8 cellular contexts compared by ENCODE assay signal in the genomic region with DNA sequence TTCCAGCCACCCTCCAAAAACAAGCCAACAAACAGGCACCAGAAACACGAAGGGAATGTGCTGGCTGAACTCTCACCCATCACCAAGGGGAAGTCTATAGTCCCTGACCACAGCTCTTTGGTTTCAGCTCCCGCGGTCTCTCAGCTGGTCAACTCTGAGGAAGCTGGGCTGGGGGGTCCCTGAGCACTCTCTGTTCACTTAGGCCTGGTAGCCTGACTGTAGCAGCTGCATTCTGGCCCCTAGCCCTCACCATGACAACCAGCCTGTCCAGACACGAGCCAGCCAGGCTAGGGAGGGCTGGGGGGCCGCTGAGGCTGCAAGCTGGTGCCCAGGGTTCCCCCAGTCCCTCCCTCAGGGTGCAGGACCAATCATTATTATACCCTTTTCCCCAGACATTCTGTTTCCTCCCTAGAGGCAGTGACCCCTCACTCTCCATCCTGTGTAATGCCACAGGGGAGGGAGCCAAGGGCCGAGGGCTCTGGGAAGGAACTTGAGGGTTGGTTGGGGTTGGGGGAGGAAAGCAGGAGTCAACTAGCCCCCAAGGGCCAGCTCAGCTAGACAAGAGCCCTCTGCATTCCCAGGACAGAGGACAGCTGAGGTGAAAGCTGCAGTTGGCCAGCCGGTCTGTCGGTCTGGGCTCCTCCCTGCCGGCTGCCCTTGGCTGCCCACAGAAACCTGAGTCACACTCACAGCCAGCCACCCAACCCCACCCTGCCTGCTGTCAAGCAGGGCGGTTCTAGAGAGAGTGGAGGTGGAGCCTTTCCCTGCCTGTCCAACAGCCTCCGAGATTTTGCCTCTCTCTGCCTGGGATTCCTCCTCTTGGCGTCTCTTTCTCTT. TPM values are rescaled to one million over a fixed set of nuclear protein-coding genes. Genes with fewer than 3 reads are reported as not detected.
DNase-seq lines count a peak whose midpoint lies in the region; ATAC-seq and TF ChIP-seq lines count a peak whose summit lies in the region.

No MANE protein-coding gene starts in this region.

- H3K4me3 ChIP-seq in colonic mucosa: peak overlapping the region; percentile 1

- H3K4me1 Mint-ChIP-seq in activated CD4-positive, alpha-beta T cell treated with anti-CD3 and anti-CD28 coated beads for 36 hours: peaks cover 69% of the 10 kb centered on the region

- no peaks in the 10 kb centered on the region for H3K27me3 ChIP-seq in colonic mucosa

- no peaks in the 10 kb centered on the region for H3K36me3 ChIP-seq in colonic mucosa

- TF ChIP-seq CTCF in AG09319 (IDR thresholded peaks at IDR 0.05; ENCODE audit: low read depth, low read length) (no peak), colonic mucosa (IDR thresholded peaks at IDR 0.05) (no peak)

- H3K9me3 Mint-ChIP-seq in activated CD4-positive, alpha-beta T cell treated with anti-CD3 and anti-CD28 coated beads for 36 hours (ENCODE audit: low read depth): no peaks in the 10 kb centered on the region

- intact Hi-C loops in activated CD4-positive, alpha-beta T cell treated with anti-CD3 and anti-CD28 coated beads for 36 hours (cut with DNase I, micrococcal nuclease): loop anchor here in 1 of 2 experiments (5.0 kb wide), 1 partner anchor 1327 kb away; no protein-coding TSS in a partner anchor
- intact Hi-C loops in colonic mucosa (cut with DNase I): loop anchor here (5.0 to 10.0 kb wide), 2 partner anchors 37 to 134 kb away; no protein-coding TSS in a partner anchor

- peak overlapping the region; percentile 92 for H3K27ac Mint-ChIP-seq in activated CD4-positive, alpha-beta T cell treated with anti-CD3 and anti-CD28 coated beads for 36 hours

- peak overlapping the region; percentile 95 for H3K4me3 Mint-ChIP-seq in activated CD4-positive, alpha-beta T cell treated with anti-CD3 and anti-CD28 coated beads for 36 hours

- CTCF ChIA-PET in activated CD4-positive, alpha-beta T cell treated with anti-CD3 and anti-CD28 coated beads for 36 hours (lab: Charles Lee): interaction anchor here (0.5 to 3.9 kb wide), 27 partner anchors 11 to 270 kb away, joined by 3 to 65 read pairs (median 5); a partner anchor contains a TSS

- H3K27ac ChIP-seq in colonic mucosa: peak overlapping the region; percentile 94

- ATAC-seq in GM19025 (IDR thresholded peaks at IDR 0.05; ENCODE audit: low read depth, unreplicated experiment) (peak; percentile 34), HG03354 (IDR thresholded peaks at IDR 0.05; ENCODE audit: poor library complexity, severe bottlenecking, unreplicated experiment) (peak; percentile 55)
- peak; percentile 61 for ATAC-seq in activated CD4-positive, alpha-beta T cell treated with anti-CD3 and anti-CD28 coated beads for 36 hours

- no peaks in the 10 kb centered on the region for H3K9me3 ChIP-seq in colonic mucosa

- peak overlapping the region; percentile 49 to 95 for H3K9ac ChIP-seq in colonic mucosa (ENCODE audit: low read depth in 2 of 2, low read length in 2 of 2)

- no peaks in the 10 kb centered on the region for H3K27me3 Mint-ChIP-seq in activated CD4-positive, alpha-beta T cell treated with anti-CD3 and anti-CD28 coated beads for 36 hours

- peaks cover 16% of the 10 kb centered on the region for H3K4me1 ChIP-seq in colonic mucosa

- POLR2A ChIA-PET in activated CD4-positive, alpha-beta T cell treated with anti-CD3 and anti-CD28 coated beads for 36 hours (lab: Charles Lee): interaction anchor here (0.6 to 2.2 kb wide), 11 partner anchors 9 to 668 kb away, joined by 3 to 34 read pairs (median 4); a partner anchor contains a TSS

- H3K36me3 Mint-ChIP-seq in activated CD4-positive, alpha-beta T cell treated with anti-CD3 and anti-CD28 coated beads for 36 hours (ENCODE audit: low read depth): peaks cover 2% of the 10 kb centered on the region

- DNase-seq in AG09319 (ENCODE audit: extremely low read depth, low read depth) (peak; percentile 82), NCI-H460 (ENCODE audit: extremely low read depth, low read depth) (peak; percentile 88), colonic mucosa (peak; percentile 93), left kidney (ENCODE audit: low read depth, low spot score) (peak; percentile 98)
- DNase-seq in activated CD4-positive, alpha-beta T cell treated with anti-CD3 and anti-CD28 coated beads for 36 hours: peak; percentile 89
- peak; percentile 74 to 76 for DNase-seq in stimulated activated CD4-positive, alpha-beta T cell treated with anti-CD3 and anti-CD28 coated beads, Interleukin-2, amount 100 ng/mL, for 24 hours

RNA-seq across cellular contexts. Expression of a gene that starts 1.2 kb away (rescaled TPM):
- total RNA-seq in NCI-H460 (2014; rRNA removed; shearing (Covaris generic)): 54.7 and 62.9 TPM in 2 replicates
- 77.1 and 105 TPM in 2 replicates for polyA plus RNA-seq in NCI-H460 (2014; cell fraction: nucleus; rRNA removed)
- total RNA-seq in activated CD4-positive, alpha-beta T cell treated with anti-CD3 and anti-CD28 coated beads for 36 hours: 10 to 100 TPM; 43.8 to 53.8 TPM
- 10 to 100 TPM; 59.0 to 60.6 TPM for total RNA-seq in colonic mucosa

RNA-seq across cellular contexts. Expression of a gene that starts 5.4 kb away (rescaled TPM):
- total RNA-seq in NCI-H460 (2014; rRNA removed; shearing (Covaris generic)): 33.7 and 33.9 TPM in 2 replicates
- 41.3 and 69.0 TPM in 2 replicates for polyA plus RNA-seq in NCI-H460 (2014; cell fraction: nucleus; rRNA removed)
- total RNA-seq in activated CD4-positive, alpha-beta T cell treated with anti-CD3 and anti-CD28 coated beads for 36 hours: 100 to 1,000 TPM; 122 to 133 TPM
- 10 to 100 TPM; 37.7 to 50.0 TPM for total RNA-seq in colonic mucosa

RNA-seq across cellular contexts. Expression of a gene that starts 25.5 kb away (rescaled TPM):
- total RNA-seq in NCI-H460 (2014; rRNA removed; shearing (Covaris generic)): 0.12 and 0.20 TPM in 2 replicates
- polyA plus RNA-seq in NCI-H460 (2014; cell fraction: nucleus; rRNA removed): 0.04 and 0.13 TPM in 2 replicates
- under 1 TPM; 0.05 TPM for total RNA-seq in activated CD4-positive, alpha-beta T cell treated with anti-CD3 and anti-CD28 coated beads for 36 hours
- total RNA-seq in colonic mucosa: 1 to 10 TPM; 1.1 to 2.1 TPM

Comparison
In these comparisons a context has a peak if more than half of its experiments do, and no peak if none do; other contexts are left out.
1. Peak in every context shown above with its lines: DNase-seq, ATAC-seq, H3K4me3 ChIP-seq and H3K27ac ChIP-seq.